Comparison of ENCODE assay signal across 27 cellular contexts in genomic region chr10:129857242-129857960, GRCh38.
"Had no signal": no experiment of that assay in that cellular context is flagged by ENCODE, and none has a peak within 500 bp of the region (broad histone marks: within the 10 kb centered on the region; RNA-seq: fewer than 3 reads in every experiment).

No MANE protein-coding gene starts in this region.

- H3K4me1 Mint-ChIP-seq: immature natural killer cell had no signal

- H3K27me3 ChIP-seq: colonic mucosa, gastrocnemius medialis, hepatocyte had no signal

- H3K36me3 Mint-ChIP-seq: immature natural killer cell had no signal

- H3K4me3 Mint-ChIP-seq: dendritic cell treated with granulocyte-macrophage colony-stimulating factor and Interleukin-4, amounts not matched to agents 40 ng/mL and 50 ng/mL, for 4 days; effector memory CD8-positive, alpha-beta T cell; endodermal cell; immature natural killer cell had no signal

- H3K4me1 ChIP-seq: colonic mucosa, esophagus squamous epithelium had no signal

- H3K27me3 Mint-ChIP-seq: dendritic cell treated with granulocyte-macrophage colony-stimulating factor and Interleukin-4, amounts not matched to agents 40 ng/mL and 50 ng/mL, for 4 days had no signal

- H3K9me3 ChIP-seq: colonic mucosa, gastrocnemius medialis, lower lobe of right lung had no signal

- ATAC-seq: effector memory CD8-positive, alpha-beta T cell; esophagus mucosa; gastrocnemius medialis; heart left ventricle; left colon; left lobe of liver; lower lobe of right lung had no signal

- H3K4me3 ChIP-seq: colonic mucosa, esophagus squamous epithelium, gastrocnemius medialis, heart left ventricle, hepatocyte, left ventricle myocardium inferior, lower lobe of right lung had no signal

- DNase-seq: cerebellar nuclear complex; colonic mucosa; cortex of kidney; effector CD8-positive, alpha-beta T cell; effector memory CD8-positive, alpha-beta T cell; endodermal cell; erythroblast; esophagus squamous epithelium; foreskin fibroblast; foreskin melanocyte; gastrocnemius medialis; heart left ventricle; hypothalamus; immature natural killer cell; islet precursor cell; kidney; kidney glomerular epithelial cell; left colon; left ventricle myocardium inferior; lower lobe of right lung; mesenchymal stem cell; midbrain had no signal

- H3K4me2 ChIP-seq: hepatocyte had no signal

- H2AFZ ChIP-seq: hepatocyte had no signal

- H3K9me3 Mint-ChIP-seq: effector memory CD8-positive, alpha-beta T cell; immature natural killer cell had no signal

- H3K27ac ChIP-seq: colonic mucosa, epithelial cell of prostate, esophagus squamous epithelium, gastrocnemius medialis, heart left ventricle, hepatocyte, left ventricle myocardium inferior, lower lobe of right lung had no signal

- H3K36me3 ChIP-seq: colonic mucosa, esophagus squamous epithelium, gastrocnemius medialis, lower lobe of right lung had no signal

- H3K27ac Mint-ChIP-seq: dendritic cell treated with granulocyte-macrophage colony-stimulating factor and Interleukin-4, amounts not matched to agents 40 ng/mL and 50 ng/mL, for 4 days; effector memory CD8-positive, alpha-beta T cell; endodermal cell; immature natural killer cell had no signal
